Comparison of ENCODE assay signal across 8 cellular contexts in genomic region chr2:231464576-231465540, GRCh38. TPM values are rescaled to one million over a fixed set of nuclear protein-coding genes. Genes with fewer than 3 reads are reported as not detected.
DNase-seq lines count a peak whose midpoint lies in the region; ATAC-seq and TF ChIP-seq lines count a peak whose summit lies in the region.

No MANE protein-coding gene starts in this region.

- peak overlapping the region; percentile 98 for H3K4me3 ChIP-seq in brain microvascular endothelial cell (ENCODE audit: low read depth, low read length)
- peak overlapping the region; percentile 86 for H3K4me3 ChIP-seq in smooth muscle cell

- ATAC-seq in GM19324 (IDR thresholded peaks at IDR 0.05; ENCODE audit: low FRiP score, unreplicated experiment) = no peak

- in situ Hi-C loops in brain microvascular endothelial cell (cut with HindIII; ENCODE audit: low pct_ligation_motif_present, low sequenced_read_pairs) = no loop called here

- peaks cover 43% of the 10 kb centered on the region for H4K20me1 ChIP-seq in smooth muscle cell (ENCODE audit: low read depth)

- peak overlapping the region; percentile 100 for H3K27ac ChIP-seq in brain microvascular endothelial cell
- H3K27ac ChIP-seq in smooth muscle cell (ENCODE audit: low read depth) = peak overlapping the region; percentile 98

- H3K9ac ChIP-seq in smooth muscle cell (ENCODE audit: low read depth) = peak overlapping the region; percentile 83

- WGBS in smooth muscle cell (ENCODE audit: low lambda C conversion rate) = 1% methylated on average over 76 of the region's 81 CpGs

- TF ChIP-seq CTCF in brain microvascular endothelial cell (IDR thresholded peaks at IDR 0.05; ENCODE audit: low read depth, low read length, missing control alignments) (no peak), smooth muscle cell (IDR thresholded peaks at IDR 0.05; ENCODE audit: borderline replicate concordance, insufficient read depth, poor library complexity, severe bottlenecking) (no peak)

- H3K79me2 ChIP-seq in smooth muscle cell (ENCODE audit: low read depth) = peaks cover 37% of the 10 kb centered on the region

- no peaks in the 10 kb centered on the region for H3K27me3 ChIP-seq in brain microvascular endothelial cell (replicated peaks)
- H3K27me3 ChIP-seq in smooth muscle cell (ENCODE audit: low read depth) = no peaks in the 10 kb centered on the region

- peaks cover 11% of the 10 kb centered on the region for H3F3A ChIP-seq in smooth muscle cell (ENCODE audit: low read depth)

- no peaks in the 10 kb centered on the region for H3K9me3 ChIP-seq in smooth muscle cell (replicated peaks; ENCODE audit: low read depth)

- H3K4me2 ChIP-seq in smooth muscle cell = peak overlapping the region; percentile 96

- peaks cover 21% of the 10 kb centered on the region for H3K4me1 ChIP-seq in smooth muscle cell (ENCODE audit: low read depth)

- H3K36me3 ChIP-seq in brain microvascular endothelial cell (replicated peaks) (peaks cover 38% of the 10 kb centered on the region), smooth muscle cell (ENCODE audit: low read depth) (peaks cover 14% of the 10 kb centered on the region)

- peak overlapping the region; percentile 93 for H2AFZ ChIP-seq in smooth muscle cell (ENCODE audit: low read depth)

- DNase-seq in DMS79 treated with DMSO at 0.1 percent for 48 hours (lab: John Stamatoyannopoulos, UW) (peak; percentile 93), GOT3 (lab: John Stamatoyannopoulos, UW) (peak; percentile 93), NCI-H128 (lab: John Stamatoyannopoulos, UW; ENCODE audit: unreplicated experiment) (peak; percentile 74), UCSD-AML1 (lab: John Stamatoyannopoulos, UW; ENCODE audit: unreplicated experiment) (peak; percentile 96), brain microvascular endothelial cell (peak; percentile 98), iPS-NIHi11 (ENCODE audit: low spot score) (peak; percentile 98), smooth muscle cell (lab: John Stamatoyannopoulos, UW; ENCODE audit: unreplicated experiment) (peak; percentile 97)

RNA-seq across cellular contexts. Expression of gene NCL, which starts 0.6 kb away (rescaled TPM):
- 106 and 108 TPM in 2 replicates for total RNA-seq in smooth muscle cell
- polyA plus RNA-seq in smooth muscle cell = 219 and 296 TPM in 2 replicates
